Comparison of ENCODE assay signal across 32 cellular contexts in the genomic region with DNA sequence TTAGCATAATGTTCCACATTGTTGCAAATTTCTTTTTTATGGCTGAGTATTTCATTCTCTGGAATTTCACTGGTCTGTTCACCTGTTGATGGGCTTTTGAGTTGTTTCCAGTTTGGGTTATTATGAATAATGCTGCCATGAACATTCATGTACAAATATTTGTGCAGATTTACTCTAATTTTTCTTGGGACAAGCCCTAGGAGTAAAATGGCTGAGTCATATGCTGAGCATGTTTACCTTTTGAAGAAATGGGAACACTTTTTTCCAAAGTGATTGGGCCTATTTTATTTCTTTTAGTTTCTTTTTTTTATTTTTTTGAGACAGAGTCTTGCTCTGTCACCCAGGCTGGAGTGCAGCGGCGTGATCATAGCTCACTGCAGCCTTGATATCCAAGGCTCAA.
"Had no signal": no experiment of that assay in that cellular context is flagged by ENCODE, and none has a peak within 500 bp of the region (broad histone marks: within the 10 kb centered on the region; RNA-seq: fewer than 3 reads in every experiment).

No MANE protein-coding gene starts in this region.

- H3K4me3 ChIP-seq: esophagus muscularis mucosa, gastrocnemius medialis, heart left ventricle had no signal

- H3K36me3 ChIP-seq: brain microvascular endothelial cell, esophagus muscularis mucosa, gastrocnemius medialis, heart left ventricle, WERI-Rb-1 had no signal

- H3K27me3 ChIP-seq: brain microvascular endothelial cell, esophagus muscularis mucosa, foreskin keratinocyte, gastrocnemius medialis, heart left ventricle had no signal

- H3K9me3 ChIP-seq: esophagus muscularis mucosa, gastrocnemius medialis, heart left ventricle had no signal

- H3K27ac ChIP-seq: brain microvascular endothelial cell, esophagus muscularis mucosa, foreskin keratinocyte, gastrocnemius medialis, heart left ventricle, WERI-Rb-1 had no signal

- FAIRE-seq: astrocyte, colon had no signal

- ATAC-seq: activated CD4-positive, CD25-positive, alpha-beta regulatory T cell treated with anti-CD3 and anti-CD28 coated beads, Interleukin-2, amount 50 U/mL, for 24 hours; activated CD8-positive, alpha-beta T cell treated with anti-CD3 and anti-CD28 coated beads for 36 hours; activated naive CD8-positive, alpha-beta T cell treated with anti-CD3 and anti-CD28 coated beads, Interleukin-2, amount 50 U/mL, for 24 hours; activated T-cell treated with anti-CD3 and anti-CD28 coated beads, Interleukin-2, amount 50 U/mL, for 4 hours; activated T-helper 17 cell treated with anti-CD3 and anti-CD28 coated beads, Interleukin-2, amount 50 U/mL, for 72 hours; effector memory CD8-positive, alpha-beta T cell; foreskin keratinocyte; gastrocnemius medialis; heart left ventricle; T-helper 17 cell had no signal

- DNase-seq: activated B cell treated with CpG ODN at 0.5 μM for 24 hours; activated CD4-positive, alpha-beta T cell treated with anti-CD3 and anti-CD28 coated beads for 48 hours; activated CD4-positive, alpha-beta T cell treated with anti-CD3 and anti-CD28 coated beads, Interleukin-2, amount 50 U/mL, for 1 hour; activated CD4-positive, alpha-beta T cell treated with anti-CD3 and anti-CD28 coated beads, Interleukin-2, amount 50 U/mL, for 48 hours; activated CD8-positive, alpha-beta memory T cell treated with anti-CD3 and anti-CD28 coated beads for 24 hours; activated CD8-positive, alpha-beta T cell treated with anti-CD3 and anti-CD28 coated beads for 36 hours; activated effector memory CD4-positive, alpha-beta T cell treated with Interleukin-2 at 50 U/mL for 16 hours; activated gamma-delta T cell treated with Interleukin-2 at 50 U/mL for 16 hours; activated naive CD4-positive, alpha-beta T cell treated with anti-CD3 and anti-CD28 coated beads, Interleukin-2, amount 50 U/mL, for 16 hours; activated naive CD4-positive, alpha-beta T cell treated with Interleukin-2 at 50 U/mL for 16 hours; activated naive CD8-positive, alpha-beta T cell treated with anti-CD3 and anti-CD28 coated beads, Interleukin-2, amount 50 U/mL, for 24 hours; activated T-cell treated with anti-CD3 and anti-CD28 coated beads, Interleukin-2, amount 50 U/mL, for 4 hours; brain microvascular endothelial cell; caudate nucleus; cortex of kidney; dermis blood vessel endothelial cell; effector CD4-positive, alpha-beta T cell; effector memory CD8-positive, alpha-beta T cell; erythroblast; foreskin keratinocyte; gastrocnemius medialis; glutamatergic neuron; heart left ventricle; T-helper 1 cell; T-helper 17 cell; T1000; WERI-Rb-1 had no signal
